20 cellular contexts compared by ENCODE assay signal in the genomic region with DNA sequence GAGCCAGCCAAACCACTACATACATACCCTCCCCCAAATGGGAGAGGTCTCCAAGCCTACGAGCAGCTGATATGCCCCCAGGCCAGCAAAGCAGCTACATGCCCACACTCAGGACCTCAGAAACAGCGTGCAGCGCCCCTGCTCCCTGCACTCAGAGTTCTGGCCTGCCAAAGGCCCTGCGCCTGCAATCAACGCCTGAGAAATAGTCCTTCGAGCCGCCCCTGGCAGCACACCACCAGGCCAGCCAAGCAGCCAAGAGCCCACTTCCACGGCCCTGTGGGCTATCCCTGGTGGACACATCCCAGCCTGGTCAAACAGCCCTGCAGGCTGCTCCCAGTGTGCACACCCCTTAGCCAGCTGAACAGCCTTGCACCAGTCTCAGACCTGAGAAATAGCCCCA.
"Had no signal": no experiment of that assay in that cellular context is flagged by ENCODE, and none has a peak within 500 bp of the region (broad histone marks: within the 10 kb centered on the region; RNA-seq: fewer than 3 reads in every experiment).

No MANE protein-coding gene starts in this region.

- H3K4me1 ChIP-seq: colonic mucosa, esophagus muscularis mucosa, foreskin keratinocyte, gastroesophageal sphincter, heart left ventricle, left lung, lower lobe of right lung had no signal

- H3K27ac ChIP-seq: colonic mucosa, esophagus muscularis mucosa, foreskin keratinocyte, gastroesophageal sphincter, heart left ventricle, hepatocyte, left lung, lower lobe of right lung had no signal

- H3K9me3 ChIP-seq: colonic mucosa had no signal

- H2AFZ ChIP-seq: hepatocyte had no signal

- H3K4me3 ChIP-seq: colonic mucosa, esophagus muscularis mucosa, gastroesophageal sphincter, heart left ventricle, hepatocyte, left lung, lower lobe of right lung, mucosa of descending colon had no signal

- H3K4me2 ChIP-seq: hepatocyte had no signal

- FAIRE-seq: endothelial cell of umbilical vein, frontal cortex had no signal

- ATAC-seq: foreskin keratinocyte, gastroesophageal sphincter, left cardiac atrium, left lung, left ventricle myocardium superior, mucosa of descending colon had no signal

- H3K27me3 ChIP-seq: colonic mucosa, esophagus muscularis mucosa, foreskin keratinocyte, gastroesophageal sphincter, heart left ventricle, hepatocyte, left lung had no signal

- DNase-seq: cerebellar nuclear complex; colonic mucosa; cortex of kidney; effector memory CD4-positive, alpha-beta T cell; foreskin keratinocyte; hypothalamus; immature natural killer cell; islet precursor cell; left cardiac atrium; left ventricle myocardium superior; lower lobe of right lung; mesenchymal stem cell; mucosa of descending colon had no signal
